In genomic region chr5:112706446-112707016, GRCh38 we compare ENCODE assay signal across 8 cellular contexts. TPM values are rescaled to one million over a fixed set of nuclear protein-coding genes. Genes with fewer than 3 reads are reported as not detected.
DNase-seq lines count a peak whose midpoint lies in the region; TF ChIP-seq lines count a peak whose summit lies in the region.

No MANE protein-coding gene starts in this region.

- peaks cover 40% of the 10 kb centered on the region for H3K4me1 Mint-ChIP-seq in activated naive CD4-positive, alpha-beta T cell treated with anti-CD3 and anti-CD28 coated beads for 36 hours (ENCODE audit: low read depth)
- peaks cover 40% of the 10 kb centered on the region for H3K4me1 Mint-ChIP-seq in mesothelial cell of epicardium

- TF ChIP-seq CTCF in adrenal gland (IDR thresholded peaks at IDR 0.05), result no peak
- TF ChIP-seq CTCF in mesothelial cell of epicardium (IDR thresholded peaks at IDR 0.05; ENCODE audit: unreplicated experiment), result no peak
- no peak for TF ChIP-seq CTCF in tibial artery (IDR thresholded peaks at IDR 0.05)

- H3K9me3 Mint-ChIP-seq in activated naive CD4-positive, alpha-beta T cell treated with anti-CD3 and anti-CD28 coated beads for 36 hours, result no peaks in the 10 kb centered on the region
- H3K9me3 Mint-ChIP-seq in mesothelial cell of epicardium, result no peaks in the 10 kb centered on the region

- CTCF ChIA-PET in activated naive CD4-positive, alpha-beta T cell treated with anti-CD3 and anti-CD28 coated beads for 36 hours (lab: Charles Lee), result no interaction called here

- no peaks in the 10 kb centered on the region for H3K27me3 Mint-ChIP-seq in activated naive CD4-positive, alpha-beta T cell treated with anti-CD3 and anti-CD28 coated beads for 36 hours (ENCODE audit: low read depth)
- no peaks in the 10 kb centered on the region for H3K27me3 Mint-ChIP-seq in mesothelial cell of epicardium (ENCODE audit: low read depth)

- H3K27me3 ChIP-seq in adrenal gland, result no peaks in the 10 kb centered on the region
- H3K27me3 ChIP-seq in tibial artery, result no peaks in the 10 kb centered on the region

- H3K4me1 ChIP-seq in adrenal gland (replicated peaks in 1 of 2) (peaks cover 16 to 35% of the 10 kb centered on the region in 2 donors), tibial artery (peaks cover 0 to 33% (median 18%) of the 10 kb centered on the region in 4 donors)

- DNase-seq in activated naive CD4-positive, alpha-beta T cell treated with anti-CD3 and anti-CD28 coated beads for 36 hours, result no peak
- DNase-seq in activated naive CD4-positive, alpha-beta T cell treated with Interleukin-2 at 50 U/mL for 16 hours, result no peak
- DNase-seq in adrenal gland, result no peak
- DNase-seq in mesothelial cell of epicardium (ENCODE audit: low spot score in 2 of 2, unreplicated experiment in 2 of 2), result no peak
- no peak for DNase-seq in tibial artery
- DNase-seq in NCI-H1694 treated with DMSO at 0.1 percent for 48 hours (lab: John Stamatoyannopoulos, UW), result no peak
- DNase-seq in SIG-M5 treated with dmso at 0.1 percent for 504 hours (lab: John Stamatoyannopoulos, UW; ENCODE audit: unreplicated experiment), result no peak
- no peak for DNase-seq in NCI-H2196 (lab: John Stamatoyannopoulos, UW; ENCODE audit: unreplicated experiment)

- H3K4me3 ChIP-seq in adrenal gland (peak overlapping the region in 2 of 4 donors; percentile 11 to 96), tibial artery (peak overlapping the region; percentile 82 to 88)

- no peaks in the 10 kb centered on the region for H3K9me3 ChIP-seq in adrenal gland (replicated peaks in 1 of 3)
- no peaks in the 10 kb centered on the region for H3K9me3 ChIP-seq in tibial artery

- no peaks in the 10 kb centered on the region for H3K36me3 ChIP-seq in adrenal gland (replicated peaks in 1 of 2)
- no peaks in the 10 kb centered on the region for H3K36me3 ChIP-seq in tibial artery

- no peaks in the 10 kb centered on the region for H3K36me3 Mint-ChIP-seq in activated naive CD4-positive, alpha-beta T cell treated with anti-CD3 and anti-CD28 coated beads for 36 hours (ENCODE audit: low read depth)
- H3K36me3 Mint-ChIP-seq in mesothelial cell of epicardium, result no peaks in the 10 kb centered on the region

- peak overlapping the region; percentile 89 for H3K27ac Mint-ChIP-seq in activated naive CD4-positive, alpha-beta T cell treated with anti-CD3 and anti-CD28 coated beads for 36 hours
- peak overlapping the region; percentile 96 for H3K27ac Mint-ChIP-seq in mesothelial cell of epicardium

- peak overlapping the region; percentile 91 for H3K4me3 Mint-ChIP-seq in activated naive CD4-positive, alpha-beta T cell treated with anti-CD3 and anti-CD28 coated beads for 36 hours
- H3K4me3 Mint-ChIP-seq in mesothelial cell of epicardium, result peak overlapping the region; percentile 96

- H3K27ac ChIP-seq in adrenal gland, result peak overlapping the region in 4 of 5 donors; percentile 80 to 98 (median 90)
- H3K27ac ChIP-seq in tibial artery, result peak overlapping the region; percentile 87 to 95

- no peak for TF ChIP-seq POLR2A in adrenal gland (IDR thresholded peaks at IDR 0.05)

- intact Hi-C loops in activated naive CD4-positive, alpha-beta T cell treated with anti-CD3 and anti-CD28 coated beads for 36 hours (cut with micrococcal nuclease), result loop anchor here (1.0 to 10.0 kb wide), 13 partner anchors 31 to 1969 kb away; partner anchors contain the start of genes APC, DCP2, NREP and REEP5
- intact Hi-C loops in adrenal gland (cut with DNase I), result no loop called here
- intact Hi-C loops in tibial artery (cut with DNase I; ENCODE audit: low total_unique reads), result no loop called here

- 84 to 88% (median 87%) methylated on average over 4 of the region's 4 CpGs for WGBS in adrenal gland, 4 donors

RNA-seq across cellular contexts. Expression of gene APC, which starts 31.2 kb away (rescaled TPM):
- total RNA-seq in activated naive CD4-positive, alpha-beta T cell treated with anti-CD3 and anti-CD28 coated beads for 36 hours, result 10 to 100 TPM; 15.6 to 17.2 TPM
- total RNA-seq in adrenal gland (10 to 100 TPM; 28.7 to 78.1 (median 38.7) TPM), mesothelial cell of epicardium (53.7 to 56.3 TPM (median 54.6 TPM) in 3 replicates)
- polyA plus RNA-seq in adrenal gland, result 10 to 100 TPM in 1 of 3 donors, 1 to 10 TPM in 2; 2.5 to 19.6 (median 6.0) TPM
